14 cellular contexts compared by ENCODE assay signal in the genomic region with DNA sequence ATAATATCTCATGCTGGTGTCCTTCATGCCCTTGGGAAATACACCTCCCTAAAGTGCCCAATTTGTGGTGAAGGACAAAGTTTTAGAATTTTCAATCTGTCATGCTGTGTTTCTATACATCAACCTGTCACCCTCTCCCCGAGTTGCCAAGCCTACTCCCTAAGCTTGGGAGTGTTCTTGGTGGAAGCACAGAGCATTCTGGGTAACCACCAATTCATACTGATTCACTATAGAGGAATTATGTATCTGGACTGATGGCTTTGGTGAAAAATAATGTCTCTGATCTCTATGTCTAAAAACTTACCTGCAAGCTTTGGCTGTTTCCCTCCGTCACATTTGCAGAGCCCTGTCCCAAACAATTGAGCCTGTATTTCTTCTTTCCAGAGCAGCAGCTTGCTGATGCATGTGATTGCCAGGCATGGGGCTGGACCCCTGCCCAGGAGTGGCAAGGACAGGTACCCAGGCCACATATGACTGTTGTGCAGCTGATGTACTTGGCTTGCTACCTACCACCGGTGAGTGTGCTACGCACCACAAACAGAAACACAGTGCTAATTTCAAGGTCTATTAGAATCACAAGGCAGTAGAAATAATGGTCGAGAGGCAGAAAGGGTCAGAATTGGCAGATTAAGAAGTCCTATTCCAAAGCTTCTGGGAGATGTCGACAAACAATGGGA.
DNase-seq lines count a peak whose midpoint lies in the region; ATAC-seq, FAIRE-seq and TF ChIP-seq lines count a peak whose summit lies in the region.
"Had no signal": no experiment of that assay in that cellular context is flagged by ENCODE, and none has a peak within 500 bp of the region (broad histone marks: within the 10 kb centered on the region; RNA-seq: fewer than 3 reads in every experiment).

No MANE protein-coding gene starts in this region.

- H3K4me1 ChIP-seq in pancreas: peaks cover 10 to 11% (median 10%) of the 10 kb centered on the region in 3 donors
- no peaks in the 10 kb centered on the region for H3K4me1 ChIP-seq in transverse colon

- no peak overlapping the region for H3K4me3 ChIP-seq in pancreas
- no peak overlapping the region for H3K4me3 ChIP-seq in transverse colon
- H3K4me3 ChIP-seq: left lung had no signal

- DNase-seq in ACHN (peak; percentile 8), RWPE1 (ENCODE audit: low spot score) (no peak), epithelial cell of prostate (ENCODE audit: low read depth, low spot score) (no peak), pancreas (peak; percentile 66 to 87 (median 82)), D721Med (ENCODE audit: insufficient read length, low spot score) (no peak), NCI-H82 (lab: John Stamatoyannopoulos, UW) (no peak), transverse colon (no peak)
- DNase-seq: activated CD4-positive, alpha-beta T cell treated with anti-CD3 and anti-CD28 coated beads, Interleukin-2, amount 50 U/mL, for 48 hours; left lung; NCI-H187; NCI-H526 treated with DMSO at 0.1 percent for 48 hours; nephron progenitor cell had no signal

- H3K9me3 ChIP-seq in pancreas: no peaks in the 10 kb centered on the region
- H3K9me3 ChIP-seq in transverse colon: no peaks in the 10 kb centered on the region
- H3K9me3 ChIP-seq: left lung had no signal

- no peak for TF ChIP-seq EP300 in transverse colon (IDR thresholded peaks at IDR 0.05; ENCODE audit: low read depth)

- CTCF ChIA-PET in RWPE1 (lab: Yijun Ruan, JAX): interaction anchor here (0.5 kb wide), 1 partner anchor 204 kb away, joined by 3 read pairs; no protein-coding TSS in a partner anchor

- intact Hi-C loops in pancreas (cut with DNase I): no loop called here
- intact Hi-C loops in transverse colon (cut with DNase I; ENCODE audit: low total_unique reads): loop anchor here (5.0 kb wide), 1 partner anchor 885 kb away; no protein-coding TSS in a partner anchor

- in situ Hi-C loops in ACHN (cut with HindIII; ENCODE audit: low pct_ligation_motif_present, low pct_unique_long_range_greater_than_20kb, low sequenced_read_pairs): no loop called here
- in situ Hi-C loops in transverse colon (cut with MboI; ENCODE audit: low pct_ligation_motif_present in 1 of 4, low pct_unique_long_range_greater_than_20kb in 1 of 4, low sequenced_read_pairs in 3 of 4): loop anchor here in 1 of 4 donors (25.0 kb wide), 1 partner anchor 190 kb away; no protein-coding TSS in a partner anchor

- no peaks in the 10 kb centered on the region for H3K36me3 ChIP-seq in pancreas
- H3K36me3 ChIP-seq in transverse colon: no peaks in the 10 kb centered on the region
- H3K36me3 ChIP-seq: left lung had no signal

- H3K27me3 ChIP-seq in pancreas (no peaks in the 10 kb centered on the region), transverse colon (no peaks in the 10 kb centered on the region)
- H3K27me3 ChIP-seq: left lung had no signal

- 29 to 38% methylated on average over 6 of the region's 6 CpGs for WGBS in pancreas, 2 donors
- 88 to 94% methylated on average over 5 to 6 of the region's 6 CpGs for WGBS in transverse colon (ENCODE audit: low coverage in 1 of 2), 2 donors

- POLR2A ChIA-PET in RWPE1 (lab: Yijun Ruan, JAX; ENCODE audit: low non-redundant PET): no interaction called here

- TF ChIP-seq CTCF in RWPE1 (conservative IDR thresholded peaks at IDR 0.05; ENCODE audit: low read depth): no peak
- TF ChIP-seq CTCF in pancreas (IDR thresholded peaks at IDR 0.05): no peak
- TF ChIP-seq CTCF in D721Med (IDR thresholded peaks at IDR 0.05; ENCODE audit: insufficient read depth, missing control alignments): no peak
- TF ChIP-seq CTCF in transverse colon (IDR thresholded peaks at IDR 0.05): no peak

- H3K27ac ChIP-seq in RWPE1 (peak overlapping the region; percentile 34; the same call in 1 of the 2 replicates), epithelial cell of prostate (peak overlapping the region; percentile 79), pancreas (peak overlapping the region in 1 of 4 donors; percentile 13), transverse colon (peak overlapping the region in 1 of 4 donors; percentile 10)

- FAIRE-seq in pancreas (lab: Jason Lieb, UNC) (no peak), D721Med (lab: Jason Lieb, UNC) (no peak)
- FAIRE-seq: endometrium had no signal

- TF ChIP-seq POLR2A in transverse colon (IDR thresholded peaks at IDR 0.05): no peak

- peak; percentile 87 to 96 (median 93) for ATAC-seq in pancreas
- ATAC-seq in HG03108 (IDR thresholded peaks at IDR 0.05; ENCODE audit: unreplicated experiment): no peak

Comparison
In these comparisons a context has a peak if more than half of its experiments do, and no peak if none do; other contexts are left out.
1. DNase-seq: peak in ACHN (single experiment) and pancreas (6 of 6); none in RWPE1 (single experiment), epithelial cell of prostate (single experiment), D721Med (single experiment), NCI-H82 (single experiment) and transverse colon (single experiment).